Comparison of ENCODE assay signal across 8 cellular contexts in the genomic region with DNA sequence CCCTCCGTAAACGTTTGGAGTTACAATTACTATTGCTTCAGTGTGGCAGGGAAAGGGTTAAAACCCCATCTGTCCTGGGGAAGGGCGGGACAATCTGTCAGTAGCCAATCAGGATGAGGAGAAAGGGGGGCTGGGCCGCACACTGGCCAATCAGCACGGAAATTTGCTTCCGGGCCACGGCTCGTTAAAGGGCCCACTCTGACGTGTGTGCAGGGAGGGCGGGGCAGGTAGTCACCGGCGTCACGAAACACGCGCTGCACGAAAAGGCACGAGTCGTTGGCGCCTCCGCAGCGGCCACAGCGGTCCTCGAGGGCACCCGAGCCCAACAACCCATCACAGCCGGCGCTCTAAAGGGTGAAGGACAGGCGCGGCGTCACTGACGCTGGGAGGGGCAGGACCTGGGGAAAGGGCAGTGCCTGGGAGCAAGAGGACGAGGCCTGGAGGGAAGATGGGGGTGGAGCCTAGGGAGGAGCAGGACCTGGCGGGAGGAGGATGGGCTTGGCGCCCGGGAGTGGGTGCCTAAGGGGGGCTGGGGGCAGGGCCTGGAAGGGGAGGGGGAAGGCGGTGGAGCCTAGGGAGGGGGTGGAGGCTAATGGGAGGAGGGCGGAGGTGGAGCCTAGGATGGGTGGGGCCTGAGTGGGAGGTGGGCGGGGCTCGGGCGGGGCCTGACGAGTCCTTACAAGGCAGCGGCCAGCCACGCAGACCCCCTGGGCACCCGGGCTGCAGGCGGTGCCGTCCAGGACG. TPM values are rescaled to one million over a fixed set of nuclear protein-coding genes. Genes with fewer than 3 reads are reported as not detected.
DNase-seq lines count a peak whose midpoint lies in the region; ATAC-seq and TF ChIP-seq lines count a peak whose summit lies in the region.

No MANE protein-coding gene starts in this region.

- DNase-seq in NCI-H146 treated with DMSO at 0.1 percent for 48 hours (lab: John Stamatoyannopoulos, UW; ENCODE audit: unreplicated experiment) = peak; percentile 75
- DNase-seq in T-helper 9 cell = peak; percentile 88
- peak; percentile 65 to 99 (median 91) for DNase-seq in anterior cingulate cortex (lab: John Stamatoyannopoulos, UW)
- peak; percentile 92 for DNase-seq in left ventricle myocardium inferior
- DNase-seq in posterior cingulate gyrus = peak; percentile 86 to 99 (median 92)
- DNase-seq in tibial artery = peak; percentile 91 to 93

- H3K27ac ChIP-seq in left ventricle myocardium inferior (replicated peaks) (peak overlapping the region; percentile 88), tibial artery (peak overlapping the region; percentile 76 to 77)

- H3K36me3 ChIP-seq in left ventricle myocardium inferior (peaks cover 5% of the 10 kb centered on the region), tibial artery (no peaks in the 10 kb centered on the region)

- H3K4me3 ChIP-seq in left ventricle myocardium inferior (peak overlapping the region; percentile 60), tibial artery (peak overlapping the region; percentile 44 to 49)

- H3K9me3 ChIP-seq in left ventricle myocardium inferior (replicated peaks) (no peaks in the 10 kb centered on the region), tibial artery (peaks cover 0 to 8% (median 0%) of the 10 kb centered on the region in 3 donors)

- ATAC-seq in GM18907 (IDR thresholded peaks at IDR 0.05; ENCODE audit: unreplicated experiment) (peak; percentile 55), GM18517 (IDR thresholded peaks at IDR 0.05; ENCODE audit: unreplicated experiment) (no peak)

- H3K4me1 ChIP-seq in left ventricle myocardium inferior (peaks cover 59% of the 10 kb centered on the region), tibial artery (peaks cover 0 to 42% (median 21%) of the 10 kb centered on the region in 4 donors)

- TF ChIP-seq CTCF in left ventricle myocardium inferior (IDR thresholded peaks at IDR 0.05; ENCODE audit: borderline replicate concordance) = no peak
- TF ChIP-seq CTCF in tibial artery (IDR thresholded peaks at IDR 0.05) = peak in 1 of 2 experiments; percentile 18

- H3K27me3 ChIP-seq in left ventricle myocardium inferior (ENCODE audit: low read depth) (peaks cover 42% of the 10 kb centered on the region), tibial artery (peaks cover 0 to 57% of the 10 kb centered on the region in 2 donors)

- intact Hi-C loops in left ventricle myocardium inferior (cut with micrococcal nuclease) (no loop called here), posterior cingulate gyrus (cut with DNase I) (loop anchor here (1.0 kb wide), 1 partner anchor 29 kb away; a partner anchor contains a TSS), tibial artery (cut with DNase I; ENCODE audit: low total_unique reads) (no loop called here)

RNA-seq across cellular contexts. Expression of a gene that starts 4.9 kb away (rescaled TPM):
- total RNA-seq in left ventricle myocardium inferior = 36.8 TPM

RNA-seq across cellular contexts. Expression of a gene that starts 15.9 kb away (rescaled TPM):
- not detected for total RNA-seq in left ventricle myocardium inferior

RNA-seq across cellular contexts. Expression of a gene that starts 17.0 kb away (rescaled TPM):
- total RNA-seq in left ventricle myocardium inferior = 1.9 TPM

RNA-seq across cellular contexts. Expression of a gene that starts 17.8 kb away (rescaled TPM):
- 1.3 TPM for total RNA-seq in left ventricle myocardium inferior

RNA-seq across cellular contexts. Expression of a gene that starts 28.9 kb away (rescaled TPM):
- total RNA-seq in left ventricle myocardium inferior = 16.1 TPM
